ENCODE assay signal across 8 cellular contexts in genomic region chr18:9104244-9104901, GRCh38.
DNase-seq lines count a peak whose midpoint lies in the region; TF ChIP-seq lines count a peak whose summit lies in the region.

No MANE protein-coding gene starts in this region.

- peaks cover 7% of the 10 kb centered on the region for H3K36me3 Mint-ChIP-seq in nephron progenitor cell (ENCODE audit: low read depth)

- DNase-seq in LNCaP clone FGC (ENCODE audit: low read depth) (peak; percentile 45), nephron progenitor cell (no peak), NCI-H345 (lab: John Stamatoyannopoulos, UW) (no peak), COLO829 (ENCODE audit: low spot score) (no peak), NCI-H2081 (lab: John Stamatoyannopoulos, UW) (no peak)
- DNase-seq in stimulated activated CD4-positive, alpha-beta T cell treated with anti-CD3 and anti-CD28 coated beads, Interleukin-15, amount 100 ng/mL, for 24 hours = no peak

- peaks cover 74% of the 10 kb centered on the region for H3K4me1 Mint-ChIP-seq in nephron progenitor cell

- H3K4me1 ChIP-seq in BLaER1 treated with 17β-estradiol and CSF1 and Interleukin-3, amounts not matched to agents 10 nM and 100 nM = peaks cover 43 to 69% (median 50%) of the 10 kb centered on the region in 10 experiments
- peaks cover 43 to 50% of the 10 kb centered on the region in 2 donors for H3K4me1 ChIP-seq in duodenal mucosa (ENCODE audit: control insufficient read depth in 1 of 2, insufficient read depth in 2 of 2, low read length in 2 of 2)

- no peak for TF ChIP-seq CTCF in LNCaP clone FGC (IDR thresholded peaks at IDR 0.05; ENCODE audit: control insufficient read depth, extremely low read depth, insufficient read depth)
- TF ChIP-seq CTCF in nephron progenitor cell (IDR thresholded peaks at IDR 0.05) = no peak

- peak overlapping the region; percentile 89 to 96 (median 94) for H3K9ac ChIP-seq in BLaER1 treated with 17β-estradiol and CSF1 and Interleukin-3, amounts not matched to agents 10 nM and 100 nM
- peak overlapping the region; percentile 88 to 96 for H3K9ac ChIP-seq in duodenal mucosa (ENCODE audit: low read depth in 1 of 2, low read length in 2 of 2)

- peak overlapping the region; percentile 70 to 86 (median 77) for H3K4me3 ChIP-seq in BLaER1 treated with 17β-estradiol and CSF1 and Interleukin-3, amounts not matched to agents 10 nM and 100 nM
- H3K4me3 ChIP-seq in LNCaP clone FGC (ENCODE audit: low read depth, low read length) (peak overlapping the region; percentile 82), duodenal mucosa (ENCODE audit: low read depth in 1 of 2, low read length in 2 of 2) (peak overlapping the region; percentile 87 to 88)

- H3K27me3 Mint-ChIP-seq in nephron progenitor cell (ENCODE audit: low read depth, poor library complexity) = peaks cover 3% of the 10 kb centered on the region

- H3K36me3 ChIP-seq in BLaER1 treated with 17β-estradiol and CSF1 and Interleukin-3, amounts not matched to agents 10 nM and 100 nM = peaks cover 0 to 46% (median 19%) of the 10 kb centered on the region in 11 experiments; a peak in 15 of 22 replicates
- no peaks in the 10 kb centered on the region for H3K36me3 ChIP-seq in duodenal mucosa (ENCODE audit: control insufficient read depth in 1 of 2, insufficient read depth in 2 of 2, low read length in 2 of 2)

- H3K9me3 Mint-ChIP-seq in nephron progenitor cell = no peaks in the 10 kb centered on the region

- H3K4me2 ChIP-seq in BLaER1 treated with 17β-estradiol and CSF1 and Interleukin-3, amounts not matched to agents 10 nM and 100 nM = peak overlapping the region; percentile 83 to 99 (median 96)

- H3K27ac Mint-ChIP-seq in nephron progenitor cell = peak overlapping the region; percentile 14

- peak overlapping the region; percentile 79 to 96 (median 94); a peak in 21 of 22 replicates for H3K27ac ChIP-seq in BLaER1 treated with 17β-estradiol and CSF1 and Interleukin-3, amounts not matched to agents 10 nM and 100 nM
- H3K27ac ChIP-seq in duodenal mucosa (ENCODE audit: low read depth, low read length) = no peak overlapping the region

- H3K27me3 ChIP-seq in BLaER1 treated with 17β-estradiol and CSF1 and Interleukin-3, amounts not matched to agents 10 nM and 100 nM = no peaks in the 10 kb centered on the region
- no peaks in the 10 kb centered on the region for H3K27me3 ChIP-seq in duodenal mucosa (ENCODE audit: control insufficient read depth in 1 of 2, insufficient read depth in 2 of 2, low read length in 2 of 2)

- no peaks in the 10 kb centered on the region for H3K9me3 ChIP-seq in BLaER1 treated with 17β-estradiol and CSF1 and Interleukin-3, amounts not matched to agents 10 nM and 100 nM (replicated peaks in 1 of 11)
- H3K9me3 ChIP-seq in duodenal mucosa (ENCODE audit: control insufficient read depth in 1 of 2, low read length in 2 of 2) = no peaks in the 10 kb centered on the region

- H4K20me1 ChIP-seq in BLaER1 treated with 17β-estradiol and CSF1 and Interleukin-3, amounts not matched to agents 10 nM and 100 nM = peaks cover 53 to 64% (median 59%) of the 10 kb centered on the region in 11 experiments

- peak overlapping the region; percentile 92 for H3K4me3 Mint-ChIP-seq in nephron progenitor cell
